Comparison of ENCODE assay signal across 23 cellular contexts in genomic region chr10:99814143-99814542, GRCh38.
"Had no signal": no experiment of that assay in that cellular context is flagged by ENCODE, and none has a peak within 500 bp of the region (broad histone marks: within the 10 kb centered on the region; RNA-seq: fewer than 3 reads in every experiment).

No MANE protein-coding gene starts in this region.

- DNase-seq: effector CD8-positive, alpha-beta T cell; effector memory CD8-positive, alpha-beta T cell; endodermal cell; erythroblast; esophagus squamous epithelium; foreskin fibroblast; heart left ventricle; hypothalamus; immature natural killer cell; left cardiac atrium; left ventricle myocardium inferior; lower lobe of right lung; mesenchymal stem cell; mucosa of descending colon; naive B cell had no signal

- H3K27ac ChIP-seq: coronary artery, epithelial cell of prostate, esophagus squamous epithelium, gastroesophageal sphincter, heart left ventricle, hepatocyte, left ventricle myocardium inferior, lower lobe of right lung had no signal

- FAIRE-seq: keratinocyte had no signal

- ATAC-seq: effector memory CD8-positive, alpha-beta T cell; esophagus mucosa; gastroesophageal sphincter; heart left ventricle; left cardiac atrium; lower lobe of right lung; mucosa of descending colon had no signal

- H2AFZ ChIP-seq: hepatocyte had no signal

- H3K27me3 ChIP-seq: esophagus squamous epithelium, gastroesophageal sphincter, heart left ventricle, hepatocyte had no signal

- H3K4me2 ChIP-seq: hepatocyte had no signal

- H3K27ac Mint-ChIP-seq: dendritic cell treated with granulocyte-macrophage colony-stimulating factor and Interleukin-4, amounts not matched to agents 40 ng/mL and 50 ng/mL, for 4 days; effector memory CD8-positive, alpha-beta T cell; endodermal cell; immature natural killer cell; mesothelial cell of epicardium; naive B cell had no signal

- H3K9me3 ChIP-seq: esophagus squamous epithelium, gastroesophageal sphincter, heart left ventricle, left ventricle myocardium inferior, lower lobe of right lung, mucosa of descending colon had no signal

- H3K9me3 Mint-ChIP-seq: dendritic cell treated with granulocyte-macrophage colony-stimulating factor and Interleukin-4, amounts not matched to agents 40 ng/mL and 50 ng/mL, for 4 days; immature natural killer cell had no signal

- H3K36me3 ChIP-seq: esophagus squamous epithelium, gastroesophageal sphincter, heart left ventricle, left ventricle myocardium inferior, lower lobe of right lung had no signal

- H3K4me1 Mint-ChIP-seq: endodermal cell, immature natural killer cell, mesothelial cell of epicardium, naive B cell had no signal

- H3K27me3 Mint-ChIP-seq: dendritic cell treated with granulocyte-macrophage colony-stimulating factor and Interleukin-4, amounts not matched to agents 40 ng/mL and 50 ng/mL, for 4 days; effector memory CD8-positive, alpha-beta T cell; naive B cell had no signal

- H3K4me1 ChIP-seq: heart left ventricle, left ventricle myocardium inferior, lower lobe of right lung had no signal

- H3K4me3 Mint-ChIP-seq: dendritic cell treated with granulocyte-macrophage colony-stimulating factor and Interleukin-4, amounts not matched to agents 40 ng/mL and 50 ng/mL, for 4 days; effector memory CD8-positive, alpha-beta T cell; endodermal cell; immature natural killer cell; mesothelial cell of epicardium; naive B cell had no signal

- H3K4me3 ChIP-seq: coronary artery, esophagus squamous epithelium, gastroesophageal sphincter, heart left ventricle, hepatocyte, left ventricle myocardium inferior, lower lobe of right lung, mucosa of descending colon had no signal

- H3K79me2 ChIP-seq: hepatocyte had no signal

- H3K36me3 Mint-ChIP-seq: mesothelial cell of epicardium had no signal
